ENCODE assay signal across 9 cellular contexts in the genomic region with DNA sequence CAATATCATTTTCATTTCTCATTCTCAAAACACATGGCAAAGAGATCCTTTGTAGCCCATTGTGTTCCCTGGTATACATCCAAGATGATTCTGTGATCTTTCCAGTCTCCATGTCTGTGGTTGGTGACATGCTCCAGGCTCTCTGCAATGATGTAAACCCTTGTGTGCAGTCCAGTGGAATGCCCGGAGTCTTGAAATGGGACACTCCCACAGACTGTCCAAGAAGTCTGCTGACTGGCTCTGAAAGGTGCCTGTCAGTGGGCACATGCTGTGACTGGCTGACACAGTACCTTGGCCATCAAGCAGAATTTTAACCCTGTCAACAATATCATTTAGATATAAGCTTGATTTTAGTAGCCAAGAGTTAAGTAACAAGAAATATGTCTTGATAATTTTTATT.
DNase-seq lines count a peak whose midpoint lies in the region; ATAC-seq and TF ChIP-seq lines count a peak whose summit lies in the region.
"Had no signal": no experiment of that assay in that cellular context is flagged by ENCODE, and none has a peak within 500 bp of the region (broad histone marks: within the 10 kb centered on the region; RNA-seq: fewer than 3 reads in every experiment).

No MANE protein-coding gene starts in this region.

- TF ChIP-seq CTCF in Caco-2 (IDR thresholded peaks at IDR 0.05; ENCODE audit: insufficient read depth in 1 of 2, low read depth in 1 of 2, low read length in 1 of 2, severe bottlenecking in 1 of 2, unreplicated experiment in 1 of 2) = no peak
- TF ChIP-seq CTCF in foreskin keratinocyte (conservative IDR thresholded peaks at IDR 0.05) = no peak
- TF ChIP-seq CTCF in omental fat pad (IDR thresholded peaks at IDR 0.05) = no peak

- intact Hi-C loops in Caco-2 (cut with micrococcal nuclease; ENCODE audit: unreplicated experiment) = no loop called here

- no peak overlapping the region for H3K4me3 ChIP-seq in Caco-2 (ENCODE audit: low read depth, low read length)

- POLR2A ChIA-PET in Caco-2 (lab: Charles Lee) = no interaction called here

- H3K4me3 Mint-ChIP-seq in Caco-2 (ENCODE audit: unreplicated experiment) = no peak overlapping the region
- H3K4me3 Mint-ChIP-seq: activated T-helper 1 cell treated with anti-CD3 and anti-CD28 coated beads, Interleukin-12 subunit alpha, Interleukin-12 subunit beta, Interleukin-2, Interleukin-4 antibody, amounts not matched to agents 30 ng/mL and 10 ng/mL and 1 ng/mL, durations not matched to agents 14 hours and 24 hours and 36 hours had no signal

- H3K9me3 ChIP-seq in Caco-2 = no peaks in the 10 kb centered on the region

- ATAC-seq in foreskin keratinocyte (peak; percentile 41), omental fat pad (ENCODE audit: low FRiP score) (peak; percentile 95), HG03342 (IDR thresholded peaks at IDR 0.05; ENCODE audit: unreplicated experiment) (no peak)

- no peaks in the 10 kb centered on the region for H3K27me3 Mint-ChIP-seq in Caco-2 (ENCODE audit: insufficient read depth, unreplicated experiment)

- H3K27me3 ChIP-seq in Caco-2 (replicated peaks; ENCODE audit: control insufficient read depth, insufficient read depth, low read length) (no peaks in the 10 kb centered on the region), foreskin keratinocyte (peaks cover 2% of the 10 kb centered on the region)

- no peaks in the 10 kb centered on the region for H3K9me3 Mint-ChIP-seq in Caco-2 (ENCODE audit: unreplicated experiment)
- H3K9me3 Mint-ChIP-seq: activated T-helper 1 cell treated with anti-CD3 and anti-CD28 coated beads, Interleukin-12 subunit alpha, Interleukin-12 subunit beta, Interleukin-2, Interleukin-4 antibody, amounts not matched to agents 30 ng/mL and 10 ng/mL and 1 ng/mL, durations not matched to agents 14 hours and 24 hours and 36 hours had no signal

- no peak overlapping the region for H3K27ac ChIP-seq in foreskin keratinocyte

- DNase-seq in Caco-2 = peak; percentile 71 to 82
- DNase-seq in T1000 (lab: John Stamatoyannopoulos, UW) = peak; percentile 100
- DNase-seq in foreskin keratinocyte = peak in 1 of 2 donors; percentile 56
- DNase-seq in omental fat pad (ENCODE audit: low spot score) = peak; percentile 62
- no peak for DNase-seq in NCI-H2081 treated with DMSO at 0.1 percent for 48 hours (lab: John Stamatoyannopoulos, UW)
- DNase-seq in HuH-7 (ENCODE audit: low spot score) = no peak
- no peak for DNase-seq in DMS114 treated with DMSO at 0.1 percent for 48 hours (lab: John Stamatoyannopoulos, UW; ENCODE audit: unreplicated experiment)

- CTCF ChIA-PET in Caco-2 (lab: Charles Lee) = no interaction called here

- BruUV-seq in Caco-2 (replicated peaks; lab: Mats Ljungman, UMichigan) = no TSS peak

- H3K4me1 ChIP-seq in Caco-2 = 0 out of 2 replicates have a peak, but pooled peaks cover 3% of the 10 kb centered on the region
- no peaks in the 10 kb centered on the region for H3K4me1 ChIP-seq in foreskin keratinocyte

- H3K36me3 Mint-ChIP-seq in Caco-2 (ENCODE audit: insufficient read depth, unreplicated experiment) = peaks cover 5% of the 10 kb centered on the region

- peak overlapping the region; percentile 8 for H3K27ac Mint-ChIP-seq in Caco-2 (ENCODE audit: unreplicated experiment)
- H3K27ac Mint-ChIP-seq: activated T-helper 1 cell treated with anti-CD3 and anti-CD28 coated beads, Interleukin-12 subunit alpha, Interleukin-12 subunit beta, Interleukin-2, Interleukin-4 antibody, amounts not matched to agents 30 ng/mL and 10 ng/mL and 1 ng/mL, durations not matched to agents 14 hours and 24 hours and 36 hours had no signal

- H3K36me3 ChIP-seq in Caco-2 (ENCODE audit: control insufficient read depth, insufficient read depth, low read length) = peaks cover 1% of the 10 kb centered on the region; the same call in 1 of the 2 replicates

- H3K4me1 Mint-ChIP-seq in Caco-2 (ENCODE audit: low read depth, unreplicated experiment) = no peaks in the 10 kb centered on the region

Comparison
In these comparisons a context has a peak if more than half of its experiments do, and no peak if none do; other contexts are left out.
1. DNase-seq: peak in Caco-2 (2 of 2), T1000 (single experiment) and omental fat pad (single experiment); none in NCI-H2081 treated with DMSO at 0.1 percent for 48 hours (single experiment), HuH-7 (single experiment) and DMS114 treated with DMSO at 0.1 percent for 48 hours (single experiment).